ENCODE assay signal across 34 cellular contexts in the genomic region with DNA sequence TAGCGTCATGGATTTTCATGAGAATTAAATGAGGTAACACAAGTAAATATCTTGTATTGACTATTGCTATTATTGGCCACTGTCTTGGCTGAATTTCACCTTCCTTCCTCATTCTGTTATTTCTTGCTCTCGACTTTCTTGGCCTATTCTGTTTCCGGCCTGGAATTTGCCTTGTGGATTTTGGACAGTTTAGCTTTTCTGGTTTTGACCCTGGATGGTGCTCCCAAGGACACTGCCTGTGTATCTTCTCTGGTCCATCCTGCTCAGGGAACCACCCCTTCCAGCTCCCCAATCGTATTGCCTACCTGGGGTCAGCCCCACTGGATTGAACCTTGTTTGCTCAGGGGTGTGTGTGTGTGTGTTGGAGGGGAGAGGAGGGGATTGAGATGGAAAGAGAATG.
"Had no signal": no experiment of that assay in that cellular context is flagged by ENCODE, and none has a peak within 500 bp of the region (broad histone marks: within the 10 kb centered on the region; RNA-seq: fewer than 3 reads in every experiment).

No MANE protein-coding gene starts in this region.

- DNase-seq: activated CD4-positive, alpha-beta memory T cell treated with anti-CD3 and anti-CD28 coated beads, Interleukin-2, amount 10 ng/mL, durations not matched to agents 7 days and 5 days; activated CD4-positive, alpha-beta T cell treated with anti-CD3 and anti-CD28 coated beads for 1 hour; activated CD4-positive, alpha-beta T cell treated with anti-CD3 and anti-CD28 coated beads for 48 hours; activated CD4-positive, CD25-positive, alpha-beta regulatory T cell; activated CD8-positive, alpha-beta memory T cell treated with anti-CD3 and anti-CD28 coated beads for 24 hours; activated CD8-positive, alpha-beta memory T cell treated with anti-CD3 and anti-CD28 coated beads, Interleukin-2, amount 10 ng/mL, durations not matched to agents 7 days and 5 days; activated CD8-positive, alpha-beta memory T cell treated with anti-CD3 and anti-CD28 coated beads, Interleukin-2, amount 50 U/mL, for 48 hours; activated effector memory CD4-positive, alpha-beta T cell treated with Interleukin-2 at 50 U/mL for 16 hours; activated naive CD4-positive, alpha-beta T cell treated with anti-CD3 and anti-CD28 coated beads, Interleukin-2, amount 50 U/mL, for 16 hours; activated naive CD8-positive, alpha-beta T cell treated with anti-CD3 and anti-CD28 coated beads for 36 hours; activated T-cell treated with anti-CD3 and anti-CD28 coated beads, Interleukin-2, amount 50 U/mL, for 48 hours; amniotic stem cell; body of pancreas; NCI-H1092 treated with DMSO at 0.1 percent for 48 hours; NCI-H1417; NCI-H146; NCI-H187; NCI-H2029 treated with DMSO at 0.1 percent for 48 hours; NCI-H2107; NCI-H2171; NCI-H510A; NCI-H526; NCI-H748 treated with DMSO at 0.1 percent for 48 hours; NK-92 treated with Interleukin-12 subunit alpha and Interleukin-12 subunit beta, amount 100 ng/mL, for 24 hours; PC-3; Peyer's patch; RPMI8226; SW 1271; T-helper 1 cell; T-helper 2 cell; T-helper 9 cell; WERI-Rb-1 had no signal

- H3K36me3 ChIP-seq: breast epithelium, Peyer's patch, WERI-Rb-1 had no signal

- ATAC-seq: activated CD8-positive, alpha-beta memory T cell treated with anti-CD3 and anti-CD28 coated beads, Interleukin-2, amount 10 ng/mL, durations not matched to agents 7 days and 5 days; body of pancreas; K562; PC-3 had no signal

- H3K4me3 ChIP-seq: body of pancreas, breast epithelium, K562, Peyer's patch had no signal

- H3K9me3 ChIP-seq: body of pancreas, breast epithelium, Peyer's patch had no signal

- H3K27ac ChIP-seq: body of pancreas, breast epithelium, Peyer's patch, WERI-Rb-1 had no signal

- H3K27me3 ChIP-seq: body of pancreas, breast epithelium, Peyer's patch had no signal
